1 cellular context compared by ENCODE assay signal in genomic region chr21:33514234-33514633, GRCh38.
TF ChIP-seq lines count a peak whose summit lies in the region.

No MANE protein-coding gene starts in this region.

TF ChIP-seq in HepG2, 621 proteins besides CTCF, POLR2A, EP300 and RAD21:
- no peak for TF ChIP-seq ZNF275 (CRISPR knock-in tag; IDR thresholded peaks at IDR 0.05; ENCODE audit: borderline replicate concordance)
- TF ChIP-seq CEBPB (IDR thresholded peaks at IDR 0.05; ENCODE audit: borderline replicate concordance, low read depth, low read length): peak; percentile 36; the same call in 1 of the 2 replicates
- TF ChIP-seq AHR (CRISPR knock-in tag; IDR thresholded peaks at IDR 0.05): no peak
